ENCODE assay signal across 12 cellular contexts in the genomic region with DNA sequence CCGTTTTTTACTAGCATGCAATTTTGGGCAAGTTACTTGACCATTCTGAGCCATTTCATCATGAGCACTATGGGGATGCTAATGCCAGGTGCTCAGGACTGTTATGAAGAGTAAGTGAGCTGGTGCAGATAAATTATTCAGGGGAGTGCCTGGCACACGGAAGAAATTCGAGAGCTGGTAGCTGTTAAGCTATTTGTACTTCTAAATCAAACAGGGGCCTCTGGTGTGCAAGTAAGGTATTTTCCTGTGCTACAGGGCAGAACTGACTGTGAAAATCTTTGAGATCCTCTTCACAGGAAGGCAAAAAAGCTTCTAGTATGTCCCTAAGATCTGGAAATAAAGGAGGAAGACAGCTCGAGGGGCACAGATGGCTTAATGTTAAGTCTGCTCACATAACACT.
DNase-seq lines count a peak whose midpoint lies in the region; ATAC-seq and TF ChIP-seq lines count a peak whose summit lies in the region.
"Had no signal": no experiment of that assay in that cellular context is flagged by ENCODE, and none has a peak within 500 bp of the region (broad histone marks: within the 10 kb centered on the region; RNA-seq: fewer than 3 reads in every experiment).

No MANE protein-coding gene starts in this region.

- H3K4me1 Mint-ChIP-seq in WTC11: peaks cover 7% of the 10 kb centered on the region
- H3K4me1 Mint-ChIP-seq in naive thymus-derived CD8-positive, alpha-beta T cell: no peaks in the 10 kb centered on the region

- no peaks in the 10 kb centered on the region; the same call in 1 of the 2 replicates for H3K27me3 Mint-ChIP-seq in WTC11 (ENCODE audit: low read depth)
- peaks cover 13 to 29% (median 25%) of the 10 kb centered on the region in 5 donors for H3K27me3 Mint-ChIP-seq in naive thymus-derived CD8-positive, alpha-beta T cell

- POLR2A ChIA-PET in WTC11 (lab: Charles Lee): no interaction called here
- POLR2A ChIA-PET in naive thymus-derived CD8-positive, alpha-beta T cell (lab: Charles Lee): no interaction called here

- intact Hi-C loops in left lung (cut with DNase I): no loop called here

- H3K27ac Mint-ChIP-seq in WTC11: no peak overlapping the region
- H3K27ac Mint-ChIP-seq in naive thymus-derived CD8-positive, alpha-beta T cell: no peak overlapping the region
- H3K27ac Mint-ChIP-seq: effector memory CD8-positive, alpha-beta T cell had no signal

- H3K4me3 ChIP-seq in left lung: no peak overlapping the region
- H3K4me3 ChIP-seq: HAP-1, lower lobe of right lung had no signal

- no peak overlapping the region for H3K27ac ChIP-seq in left lung
- H3K27ac ChIP-seq: lower lobe of right lung had no signal

- CTCF ChIA-PET in WTC11 (lab: Charles Lee): interaction anchor here (0.6 to 3.2 kb wide), 17 partner anchors 8 to 530 kb away, joined by 3 to 26 read pairs (median 4); a partner anchor contains a TSS

- no peaks in the 10 kb centered on the region for H3K4me1 ChIP-seq in left lung
- H3K4me1 ChIP-seq: HAP-1, lower lobe of right lung had no signal

- ATAC-seq in WTC11: peak; percentile 36; the same call in 1 of the 2 replicates
- peak; percentile 37 for ATAC-seq in left lung
- no peak for ATAC-seq in naive thymus-derived CD8-positive, alpha-beta T cell
- ATAC-seq: effector memory CD8-positive, alpha-beta T cell had no signal

- H3K9me3 ChIP-seq in left lung: no peaks in the 10 kb centered on the region
- H3K9me3 ChIP-seq: HAP-1, lower lobe of right lung had no signal

- peaks cover 0 to 28% of the 10 kb centered on the region in 2 donors for H3K27me3 ChIP-seq in left lung

- peak; percentile 41 for DNase-seq in NCI-H1694 (lab: John Stamatoyannopoulos, UW)
- no peak for DNase-seq in WTC11 (ENCODE audit: low spot score)
- DNase-seq in left lung: no peak
- DNase-seq in naive thymus-derived CD8-positive, alpha-beta T cell: no peak
- no peak for DNase-seq in islet precursor cell
- no peak for DNase-seq in NK-92 (lab: John Stamatoyannopoulos, UW; ENCODE audit: unreplicated experiment)
- DNase-seq: activated T-cell treated with anti-CD3 and anti-CD28 coated beads, Interleukin-2, amount 50 U/mL, for 1 hour; effector memory CD8-positive, alpha-beta T cell; lower lobe of right lung; stimulated activated CD4-positive, alpha-beta T cell treated with anti-CD3 and anti-CD28 coated beads, Interleukin-12 subunit alpha, Interleukin-12 subunit beta, amount 100 ng/mL, for 4 hours had no signal

- H3K36me3 Mint-ChIP-seq in WTC11: no peaks in the 10 kb centered on the region
- H3K36me3 Mint-ChIP-seq in naive thymus-derived CD8-positive, alpha-beta T cell: no peaks in the 10 kb centered on the region

- H3K36me3 ChIP-seq in left lung: no peaks in the 10 kb centered on the region
- H3K36me3 ChIP-seq: HAP-1, lower lobe of right lung had no signal

- H3K9me3 Mint-ChIP-seq in WTC11: no peaks in the 10 kb centered on the region
- H3K9me3 Mint-ChIP-seq in naive thymus-derived CD8-positive, alpha-beta T cell: no peaks in the 10 kb centered on the region
- H3K9me3 Mint-ChIP-seq: effector memory CD8-positive, alpha-beta T cell had no signal

- TF ChIP-seq CTCF in GM12873 (IDR thresholded peaks at IDR 0.05; ENCODE audit: insufficient read depth, low read depth, low read length, missing control alignments) (peak; percentile 2), WTC11 (IDR thresholded peaks at IDR 0.05) (no peak), left lung (IDR thresholded peaks at IDR 0.05) (no peak)

- no peak overlapping the region for H3K4me3 Mint-ChIP-seq in WTC11
- no peak overlapping the region for H3K4me3 Mint-ChIP-seq in naive thymus-derived CD8-positive, alpha-beta T cell
- H3K4me3 Mint-ChIP-seq: effector memory CD8-positive, alpha-beta T cell had no signal

TF ChIP-seq in WTC11, 78 proteins besides CTCF, POLR2A, EP300 and RAD21:
- no peak for TF ChIP-seq ZNF416 (CRISPR knock-in tag; IDR thresholded peaks at IDR 0.05)
- TF ChIP-seq ZNF423 (CRISPR knock-in tag; IDR thresholded peaks at IDR 0.05): no peak
- TF ChIP-seq, protein P1, sequence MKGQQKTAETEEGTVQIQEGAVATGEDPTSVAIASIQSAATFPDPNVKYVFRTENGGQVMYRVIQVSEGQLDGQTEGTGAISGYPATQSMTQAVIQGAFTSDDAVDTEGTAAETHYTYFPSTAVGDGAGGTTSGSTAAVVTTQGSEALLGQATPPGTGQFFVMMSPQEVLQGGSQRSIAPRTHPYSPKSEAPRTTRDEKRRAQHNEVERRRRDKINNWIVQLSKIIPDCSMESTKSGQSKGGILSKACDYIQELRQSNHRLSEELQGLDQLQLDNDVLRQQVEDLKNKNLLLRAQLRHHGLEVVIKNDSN (CRISPR knock-in tag; IDR thresholded peaks at IDR 0.05): no peak

Comparison
In these comparisons a context has a peak if more than half of its experiments do, and no peak if none do; other contexts are left out.
1. ATAC-seq: peak in WTC11 (single experiment) and left lung (single experiment); none in naive thymus-derived CD8-positive, alpha-beta T cell (0 of 2).